In genomic region chr5:34490501-34491250, GRCh38 we compare ENCODE assay signal across 12 cellular contexts.
DNase-seq lines count a peak whose midpoint lies in the region; ATAC-seq, FAIRE-seq and TF ChIP-seq lines count a peak whose summit lies in the region.
"Had no signal": no experiment of that assay in that cellular context is flagged by ENCODE, and none has a peak within 500 bp of the region (broad histone marks: within the 10 kb centered on the region; RNA-seq: fewer than 3 reads in every experiment).

No MANE protein-coding gene starts in this region.

- no peak for TF ChIP-seq POLR2A in GM12892 (IDR thresholded peaks at IDR 0.05; ENCODE audit: low read depth, low read length)

- FAIRE-seq in astrocyte (lab: Jason Lieb, UNC) (no peak), GM12892 (lab: Jason Lieb, UNC) (no peak)
- FAIRE-seq: islet of Langerhans had no signal

- H2AFZ ChIP-seq in astrocyte (ENCODE audit: low read depth, low read length): peak overlapping the region; percentile 66
- H2AFZ ChIP-seq in neuron (ENCODE audit: low read depth, low read length): peak overlapping the region; percentile 69

- ATAC-seq in GM18909 (IDR thresholded peaks at IDR 0.05; ENCODE audit: poor library complexity, unreplicated experiment): no peak

- no peak overlapping the region for H3K4me3 Mint-ChIP-seq in astrocyte (ENCODE audit: unreplicated experiment)
- H3K4me3 Mint-ChIP-seq: activated naive CD8-positive, alpha-beta T cell treated with anti-CD3 and anti-CD28 coated beads for 36 hours had no signal

- peaks cover 33% of the 10 kb centered on the region for H3K4me1 Mint-ChIP-seq in astrocyte (ENCODE audit: low read depth, unreplicated experiment)

- H3K36me3 ChIP-seq in astrocyte (ENCODE audit: insufficient read depth, low read length) (no peaks in the 10 kb centered on the region), neuron (ENCODE audit: insufficient read depth, low read length) (no peaks in the 10 kb centered on the region)

- H3K27me3 Mint-ChIP-seq in astrocyte (ENCODE audit: low read depth, unreplicated experiment): no peaks in the 10 kb centered on the region

- H3K9me3 ChIP-seq in astrocyte (ENCODE audit: insufficient read depth, low read depth, low read length) (peaks cover 3% of the 10 kb centered on the region), neuron (ENCODE audit: low read length) (no peaks in the 10 kb centered on the region)

- H3K27ac Mint-ChIP-seq in astrocyte (ENCODE audit: unreplicated experiment): peak overlapping the region; percentile 73
- H3K27ac Mint-ChIP-seq: activated naive CD8-positive, alpha-beta T cell treated with anti-CD3 and anti-CD28 coated beads for 36 hours had no signal

- H3K4me2 ChIP-seq in astrocyte (ENCODE audit: low read length): no peak overlapping the region

- peaks cover 25% of the 10 kb centered on the region for H3K4me1 ChIP-seq in astrocyte (ENCODE audit: insufficient read depth, low read length)
- peaks cover 16% of the 10 kb centered on the region for H3K4me1 ChIP-seq in neuron (ENCODE audit: insufficient read depth, low read length)

- no peak for TF ChIP-seq CTCF in astrocyte (IDR thresholded peaks at IDR 0.05; ENCODE audit: insufficient read depth, low read depth, low read length)

- H3K4me3 ChIP-seq in astrocyte (ENCODE audit: insufficient read depth, low read depth, low read length) (no peak overlapping the region), neuron (ENCODE audit: low read length) (peak overlapping the region; percentile 38)

- no peaks in the 10 kb centered on the region for H3K79me2 ChIP-seq in astrocyte (ENCODE audit: insufficient read depth, low read length)

- H3K36me3 Mint-ChIP-seq in astrocyte (ENCODE audit: low read depth, unreplicated experiment): no peaks in the 10 kb centered on the region
- H3K36me3 Mint-ChIP-seq: activated naive CD8-positive, alpha-beta T cell treated with anti-CD3 and anti-CD28 coated beads for 36 hours had no signal

- H3K27me3 ChIP-seq in astrocyte (ENCODE audit: insufficient read depth, low read length) (no peaks in the 10 kb centered on the region), neuron (ENCODE audit: insufficient read depth, low read length) (no peaks in the 10 kb centered on the region)

- H3K9me3 Mint-ChIP-seq in astrocyte (ENCODE audit: unreplicated experiment): peaks cover 7% of the 10 kb centered on the region

- H3K27ac ChIP-seq in astrocyte (ENCODE audit: low read depth, low read length): no peak overlapping the region

- DNase-seq in Daoy (ENCODE audit: low read depth) (peak; percentile 25), NCI-H187 (lab: John Stamatoyannopoulos, UW) (peak; percentile 78 to 98), astrocyte (ENCODE audit: low read depth) (no peak), HT-29 (ENCODE audit: low spot score) (no peak), globus pallidus (ENCODE audit: low spot score) (no peak), GM12892 (ENCODE audit: insufficient read length) (no peak)
- DNase-seq: activated naive CD8-positive, alpha-beta T cell treated with anti-CD3 and anti-CD28 coated beads for 36 hours; effector memory CD4-positive, alpha-beta T cell; OCI-M1 had no signal

- no peaks in the 10 kb centered on the region for H4K20me1 ChIP-seq in astrocyte (ENCODE audit: insufficient read depth, low read length)

- H3K9ac ChIP-seq in astrocyte (ENCODE audit: low read length): no peak overlapping the region

Comparison
In these comparisons a context has a peak if more than half of its experiments do, and no peak if none do; other contexts are left out.
1. DNase-seq: peak in Daoy (single experiment) and NCI-H187 (2 of 2); none in astrocyte (single experiment), HT-29 (single experiment), globus pallidus (single experiment) and GM12892 (single experiment).